9 cellular contexts compared by ENCODE assay signal in the genomic region with DNA sequence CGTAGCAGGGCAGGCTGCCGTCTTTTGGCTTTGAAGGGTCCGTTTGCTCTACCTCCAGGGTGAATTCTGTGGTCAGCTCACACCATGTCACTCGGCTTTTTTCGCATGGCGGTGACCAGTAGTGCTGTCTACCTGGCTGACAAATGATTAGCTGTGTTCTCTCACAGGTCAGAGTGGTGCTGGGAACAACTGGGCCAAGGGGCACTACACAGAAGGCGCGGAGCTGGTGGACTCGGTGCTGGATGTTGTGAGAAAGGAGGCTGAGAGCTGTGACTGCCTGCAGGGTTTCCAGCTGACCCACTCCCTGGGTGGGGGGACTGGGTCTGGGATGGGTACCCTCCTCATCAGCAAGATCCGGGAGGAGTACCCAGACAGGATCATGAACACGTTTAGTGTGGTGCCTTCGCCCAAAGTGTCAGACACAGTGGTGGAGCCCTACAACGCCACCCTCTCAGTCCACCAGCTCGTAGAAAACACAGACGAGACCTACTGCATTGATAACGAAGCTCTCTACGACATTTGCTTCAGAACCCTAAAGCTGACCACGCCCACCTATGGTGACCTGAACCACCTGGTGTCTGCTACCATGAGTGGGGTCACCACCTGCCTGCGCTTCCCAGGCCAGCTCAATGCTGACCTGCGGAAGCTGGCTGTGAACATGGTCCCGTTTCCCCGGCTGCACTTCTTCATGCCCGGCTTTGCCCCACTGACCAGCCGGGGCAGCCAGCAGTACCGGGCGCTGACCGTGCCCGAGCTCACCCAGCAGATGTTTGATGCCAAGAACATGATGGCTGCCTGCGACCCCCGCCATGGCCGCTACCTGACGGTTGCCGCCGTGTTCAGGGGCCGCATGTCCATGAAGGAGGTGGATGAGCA. TPM values are rescaled to one million over a fixed set of nuclear protein-coding genes. Genes with fewer than 3 reads are reported as not detected.
A peak's percentile ranks its signal among the peaks of the same experiment; 100 is the strongest.
DNase-seq lines count a peak whose midpoint lies in the region; ATAC-seq and TF ChIP-seq lines count a peak whose summit lies in the region.
"Had no signal": no experiment of that assay in that cellular context is flagged by ENCODE, and none has a peak within 500 bp of the region (broad histone marks: within the 10 kb centered on the region; RNA-seq: fewer than 3 reads in every experiment).

No MANE protein-coding gene starts in this region.

- H3K27ac ChIP-seq in MM.1S (ENCODE audit: low read length): no peak overlapping the region
- H3K27ac ChIP-seq in ectodermal cell (ENCODE audit: insufficient read depth, low read depth, low read length, poor library complexity, severe bottlenecking): no peak overlapping the region

- no peak for ATAC-seq in GM19463 (IDR thresholded peaks at IDR 0.05; ENCODE audit: unreplicated experiment)
- ATAC-seq in GM21360 (IDR thresholded peaks at IDR 0.05; ENCODE audit: unreplicated experiment): no peak

- H3K4me1 Mint-ChIP-seq in nephron progenitor cell: peaks cover 60% of the 10 kb centered on the region

- TF ChIP-seq CTCF in BE2C (IDR thresholded peaks at IDR 0.05; ENCODE audit: low read depth, low read length): no peak
- TF ChIP-seq CTCF in MM.1S (IDR thresholded peaks at IDR 0.05; ENCODE audit: low read length): no peak
- TF ChIP-seq CTCF in nephron progenitor cell (IDR thresholded peaks at IDR 0.05): no peak

- H3K27me3 ChIP-seq in BE2C: no peaks in the 10 kb centered on the region
- H3K27me3 ChIP-seq in MM.1S (replicated peaks; ENCODE audit: insufficient read depth, low read length): no peaks in the 10 kb centered on the region
- H3K27me3 ChIP-seq in ectodermal cell (ENCODE audit: control insufficient read depth, insufficient read depth, low read length, poor library complexity, severe bottlenecking): no peaks in the 10 kb centered on the region

- H3K36me3 ChIP-seq in BE2C: peaks cover 24% of the 10 kb centered on the region
- no peaks in the 10 kb centered on the region; the same call in 1 of the 2 replicates for H3K36me3 ChIP-seq in MM.1S (replicated peaks; ENCODE audit: insufficient read depth, low read length)
- H3K36me3 ChIP-seq in ectodermal cell (ENCODE audit: control insufficient read depth, insufficient read depth, low read length): peaks cover 7% of the 10 kb centered on the region

- H3K27me3 Mint-ChIP-seq in nephron progenitor cell (ENCODE audit: low read depth, poor library complexity): peaks cover 9% of the 10 kb centered on the region

- no peaks in the 10 kb centered on the region for H3K9me3 ChIP-seq in BE2C
- no peaks in the 10 kb centered on the region for H3K9me3 ChIP-seq in MM.1S (replicated peaks; ENCODE audit: insufficient read depth, low read length)
- H3K9me3 ChIP-seq in ectodermal cell (ENCODE audit: control insufficient read depth, low read length): no peaks in the 10 kb centered on the region

- peaks cover 28% of the 10 kb centered on the region; the same call in 1 of the 2 replicates for H3F3A ChIP-seq in MM.1S (ENCODE audit: insufficient read depth, low read length)

- DNase-seq in BE2C (no peak), MM.1S (no peak), nephron progenitor cell (no peak), hepatic stellate cell (ENCODE audit: low spot score) (no peak), NCI-H69 (lab: John Stamatoyannopoulos, UW) (no peak)
- DNase-seq: NCI-H748 treated with DMSO at 0.1 percent for 48 hours had no signal

- H3K36me3 Mint-ChIP-seq in nephron progenitor cell (ENCODE audit: low read depth): peaks cover 15% of the 10 kb centered on the region

- peak overlapping the region; percentile 82 for H3K9ac ChIP-seq in MM.1S (ENCODE audit: low read length)

- H3K4me2 ChIP-seq in MM.1S (ENCODE audit: low read depth, low read length): peak overlapping the region; percentile 92

- H3K4me3 Mint-ChIP-seq in nephron progenitor cell: peak overlapping the region; percentile 89

- H4K20me1 ChIP-seq in MM.1S (ENCODE audit: insufficient read depth, low read length): peaks cover 16% of the 10 kb centered on the region

- H3K4me3 ChIP-seq in BE2C (ENCODE audit: low read depth, low read length) (peak overlapping the region; percentile 83), MM.1S (ENCODE audit: low read length) (peak overlapping the region; percentile 81), ectodermal cell (ENCODE audit: insufficient read depth, low read depth, low read length) (peak overlapping the region; percentile 80)

- H2AFZ ChIP-seq in MM.1S (ENCODE audit: low read length): no peak overlapping the region

- H3K27ac Mint-ChIP-seq in nephron progenitor cell: peak overlapping the region; percentile 51

- WGBS in ectodermal cell, 2 experiments: 89 to 90% methylated on average over 35 of the region's 35 CpGs

- no peaks in the 10 kb centered on the region for H3K9me3 Mint-ChIP-seq in nephron progenitor cell

- peaks cover 16% of the 10 kb centered on the region for H3K4me1 ChIP-seq in BE2C
- H3K4me1 ChIP-seq in MM.1S (ENCODE audit: low read length): peaks cover 10% of the 10 kb centered on the region; the same call in 1 of the 2 replicates
- H3K4me1 ChIP-seq in ectodermal cell (ENCODE audit: control insufficient read depth, insufficient read depth, low read length): peaks cover 41% of the 10 kb centered on the region

- H3K9me2 ChIP-seq in MM.1S (replicated peaks; ENCODE audit: insufficient read depth, low read length): no peaks in the 10 kb centered on the region

- H3K79me2 ChIP-seq in MM.1S (ENCODE audit: low read length): peaks cover 31% of the 10 kb centered on the region

RNA-seq across cellular contexts. Expression of a gene that starts 1.5 kb away (rescaled TPM):
- polyA plus RNA-seq in BE2C (2012; ENCODE audit: insufficient read depth, insufficient read length, low read depth): 604 TPM
- polyA plus RNA-seq in ectodermal cell (2013, experiment 1 of 4): 375 TPM
- polyA plus RNA-seq in ectodermal cell (2013, experiment 2 of 4): 339 TPM
- 283 TPM for polyA plus RNA-seq in ectodermal cell (2013, experiment 3 of 4)
- 290 TPM for polyA plus RNA-seq in ectodermal cell (2013, experiment 4 of 4)

RNA-seq across cellular contexts. Expression of a gene that starts 8.5 kb away (rescaled TPM):
- not detected for polyA plus RNA-seq in BE2C (2012; ENCODE audit: insufficient read depth, insufficient read length, low read depth)
- not detected for polyA plus RNA-seq in ectodermal cell (2013, experiment 1 of 4)
- not detected for polyA plus RNA-seq in ectodermal cell (2013, experiment 2 of 4)
- not detected for polyA plus RNA-seq in ectodermal cell (2013, experiment 3 of 4)
- polyA plus RNA-seq in ectodermal cell (2013, experiment 4 of 4): not detected

RNA-seq across cellular contexts. Expression of a gene that starts 11.9 kb away (rescaled TPM):
- polyA plus RNA-seq in BE2C (2012; ENCODE audit: insufficient read depth, insufficient read length, low read depth): 0.54 TPM
- not detected for polyA plus RNA-seq in ectodermal cell (2013, experiment 1 of 4)
- not detected for polyA plus RNA-seq in ectodermal cell (2013, experiment 2 of 4)
- not detected for polyA plus RNA-seq in ectodermal cell (2013, experiment 3 of 4)
- not detected for polyA plus RNA-seq in ectodermal cell (2013, experiment 4 of 4)

RNA-seq across cellular contexts. Expression of a gene that starts 12.6 kb away (rescaled TPM):
- polyA plus RNA-seq in BE2C (2012; ENCODE audit: insufficient read depth, insufficient read length, low read depth): 204 TPM
- polyA plus RNA-seq in ectodermal cell (2013, experiment 1 of 4): 77.8 TPM
- 73.9 TPM for polyA plus RNA-seq in ectodermal cell (2013, experiment 2 of 4)
- 50.9 TPM for polyA plus RNA-seq in ectodermal cell (2013, experiment 3 of 4)
- polyA plus RNA-seq in ectodermal cell (2013, experiment 4 of 4): 53.2 TPM

RNA-seq across cellular contexts. Expression of a gene that starts 15.3 kb away (rescaled TPM):
- 0.73 TPM for polyA plus RNA-seq in BE2C (2012; ENCODE audit: insufficient read depth, insufficient read length, low read depth)
- polyA plus RNA-seq in ectodermal cell (2013, experiment 1 of 4): not detected
- 0.11 TPM for polyA plus RNA-seq in ectodermal cell (2013, experiment 2 of 4)
- not detected for polyA plus RNA-seq in ectodermal cell (2013, experiment 3 of 4)
- polyA plus RNA-seq in ectodermal cell (2013, experiment 4 of 4): not detected
